In the genomic region with DNA sequence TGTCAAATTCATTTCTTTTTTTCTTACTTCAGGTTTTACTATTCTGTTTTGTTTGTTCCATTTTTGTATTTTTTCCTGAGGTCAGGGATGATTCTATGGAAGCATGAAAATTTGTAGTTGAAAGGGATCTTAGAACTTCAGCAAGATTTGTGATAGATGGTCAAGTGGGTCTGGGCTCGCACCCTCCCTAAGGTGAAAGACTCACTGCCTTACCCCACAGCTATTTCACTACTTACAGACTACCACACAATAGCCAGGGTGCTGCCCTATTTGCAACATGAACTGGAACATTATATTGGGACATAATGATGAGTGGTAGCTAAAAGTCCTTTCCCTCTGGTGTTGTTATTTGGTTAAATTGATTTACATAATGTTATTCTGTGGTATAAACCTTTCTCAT, we compare ENCODE assay signal across 1 cellular context.
TF ChIP-seq lines count a peak whose summit lies in the region.

No MANE protein-coding gene starts in this region.

TF ChIP-seq in HCT116, 20 proteins besides CTCF, POLR2A, EP300 and RAD21 (continued from another document):
- TF ChIP-seq, protein P1, sequence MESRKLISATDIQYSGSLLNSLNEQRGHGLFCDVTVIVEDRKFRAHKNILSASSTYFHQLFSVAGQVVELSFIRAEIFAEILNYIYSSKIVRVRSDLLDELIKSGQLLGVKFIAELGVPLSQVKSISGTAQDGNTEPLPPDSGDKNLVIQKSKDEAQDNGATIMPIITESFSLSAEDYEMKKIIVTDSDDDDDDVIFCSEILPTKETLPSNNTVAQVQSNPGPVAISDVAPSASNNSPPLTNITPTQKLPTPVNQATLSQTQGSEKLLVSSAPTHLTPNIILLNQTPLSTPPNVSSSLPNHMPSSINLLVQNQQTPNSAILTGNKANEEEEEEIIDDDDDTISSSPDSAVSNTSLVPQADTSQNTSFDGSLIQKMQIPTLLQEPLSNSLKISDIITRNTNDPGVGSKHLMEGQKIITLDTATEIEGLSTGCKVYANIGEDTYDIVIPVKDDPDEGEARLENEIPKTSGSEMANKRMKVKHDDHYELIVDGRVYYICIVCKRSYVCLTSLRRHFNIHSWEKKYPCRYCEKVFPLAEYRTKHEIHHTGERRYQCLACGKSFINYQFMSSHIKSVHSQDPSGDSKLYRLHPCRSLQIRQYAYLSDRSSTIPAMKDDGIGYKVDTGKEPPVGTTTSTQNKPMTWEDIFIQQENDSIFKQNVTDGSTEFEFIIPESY (IDR thresholded peaks at IDR 0.05; ENCODE audit: extremely low read depth, insufficient replicate concordance, low read length) = no peak
- TF ChIP-seq SP1 (IDR thresholded peaks at IDR 0.05; ENCODE audit: low read depth) (no peak), EZH2phosphoT487 (IDR thresholded peaks at IDR 0.05; ENCODE audit: borderline replicate concordance) (no peak)
